In genomic region chr22:22877523-22878210, GRCh38 we compare ENCODE assay signal across 7 cellular contexts. TPM values are rescaled to one million over a fixed set of nuclear protein-coding genes. Genes with fewer than 3 reads are reported as not detected.
DNase-seq lines count a peak whose midpoint lies in the region; ATAC-seq and TF ChIP-seq lines count a peak whose summit lies in the region.

No MANE protein-coding gene starts in this region.

- TF ChIP-seq CTCF in GM12865 (IDR thresholded peaks at IDR 0.05; ENCODE audit: insufficient read depth, low read depth, low read length, missing control alignments) (peak; percentile 55), chondrocyte (IDR thresholded peaks at IDR 0.05) (peak; percentile 79), lung (IDR thresholded peaks at IDR 0.05; ENCODE audit: control extremely low read depth, extremely low read depth) (peak; percentile 54)

- WGBS in lung, 2 donors: 17 to 21% methylated on average over 7 of the region's 7 CpGs

- H3K4me3 ChIP-seq in GM12865 (ENCODE audit: low read depth, low read length) (no peak overlapping the region), lung (no peak overlapping the region)

- H3K9me3 Mint-ChIP-seq in chondrocyte (ENCODE audit: low read depth): peaks cover 8% of the 10 kb centered on the region

- H3K27me3 ChIP-seq in lung (ENCODE audit: control insufficient read depth, insufficient read depth): no peaks in the 10 kb centered on the region

- no peaks in the 10 kb centered on the region for H3K4me1 ChIP-seq in lung (ENCODE audit: control insufficient read depth in 2 of 2, insufficient read depth in 2 of 2, low read length in 2 of 2)

- H3K27ac ChIP-seq in lung (ENCODE audit: low read depth in 1 of 2, low read length in 1 of 2): no peak overlapping the region

- H3K36me3 Mint-ChIP-seq in chondrocyte (ENCODE audit: low read depth): no peaks in the 10 kb centered on the region

- DNase-seq in GM12865 (ENCODE audit: low read depth): peak; percentile 60
- DNase-seq in NCI-H146 treated with DMSO at 0.1 percent for 48 hours (lab: John Stamatoyannopoulos, UW; ENCODE audit: unreplicated experiment): peak; percentile 15
- peak; percentile 63 to 65 for DNase-seq in activated CD4-positive, alpha-beta T cell treated with anti-CD3 and anti-CD28 coated beads for 24 hours (ENCODE audit: low read depth in 2 of 2)
- no peak for DNase-seq in chondrocyte (ENCODE audit: low spot score)
- no peak for DNase-seq in lung (ENCODE audit: low spot score)
- DNase-seq in stimulated activated CD8-positive, alpha-beta memory T cell treated with anti-CD3 and anti-CD28 coated beads, Interleukin-15, amount 100 ng/mL, for 48 hours (ENCODE audit: low read depth in 2 of 2): peak; percentile 30 to 43

- no peaks in the 10 kb centered on the region for H3K4me1 Mint-ChIP-seq in chondrocyte (ENCODE audit: low read depth)

- ATAC-seq in lung (ENCODE audit: insufficient read depth, low FRiP score) (no peak), HG02642 (IDR thresholded peaks at IDR 0.05; ENCODE audit: poor library complexity, unreplicated experiment) (no peak)

- no peaks in the 10 kb centered on the region for H3K36me3 ChIP-seq in lung (ENCODE audit: control insufficient read depth in 2 of 2, insufficient read depth in 2 of 2, low read length in 2 of 2)

- H3K27me3 Mint-ChIP-seq in chondrocyte (ENCODE audit: low read depth): peaks cover 30% of the 10 kb centered on the region

- H3K27ac Mint-ChIP-seq in chondrocyte (ENCODE audit: unreplicated experiment): no peak overlapping the region

- H3K9me3 ChIP-seq in lung (ENCODE audit: control insufficient read depth in 2 of 2, insufficient read depth in 1 of 2, low read length in 1 of 2): peaks cover 0 to 9% of the 10 kb centered on the region in 2 donors

- H3K4me3 Mint-ChIP-seq in chondrocyte (ENCODE audit: unreplicated experiment): no peak overlapping the region

RNA-seq across cellular contexts. Expression of gene IGLL5, which starts 9.9 kb away (rescaled TPM):
- total RNA-seq in chondrocyte: not detected in 3 replicates
- 10 to 100 TPM in 1 of 2 donors, 1 to 10 TPM in 1; 5.4 to 21.5 TPM for total RNA-seq in lung
- polyA plus RNA-seq in lung: 10 to 100 TPM in 1 of 2 donors, 1 to 10 TPM in 1; 6.1 to 16.4 TPM

Comparison
In these comparisons a context has a peak if more than half of its experiments do, and no peak if none do; other contexts are left out.
1. DNase-seq: peak in GM12865 (single experiment), NCI-H146 treated with DMSO at 0.1 percent for 48 hours (single experiment), activated CD4-positive, alpha-beta T cell treated with anti-CD3 and anti-CD28 coated beads for 24 hours (2 of 2) and stimulated activated CD8-positive, alpha-beta memory T cell treated with anti-CD3 and anti-CD28 coated beads, Interleukin-15, amount 100 ng/mL, for 48 hours (2 of 2); none in chondrocyte (single experiment) and lung (single experiment).
2. Peak in every context shown above with its lines, with median percentiles within 50 percentile points of each other: CTCF ChIP-seq.